Comparison of ENCODE assay signal across 17 cellular contexts in the genomic region with DNA sequence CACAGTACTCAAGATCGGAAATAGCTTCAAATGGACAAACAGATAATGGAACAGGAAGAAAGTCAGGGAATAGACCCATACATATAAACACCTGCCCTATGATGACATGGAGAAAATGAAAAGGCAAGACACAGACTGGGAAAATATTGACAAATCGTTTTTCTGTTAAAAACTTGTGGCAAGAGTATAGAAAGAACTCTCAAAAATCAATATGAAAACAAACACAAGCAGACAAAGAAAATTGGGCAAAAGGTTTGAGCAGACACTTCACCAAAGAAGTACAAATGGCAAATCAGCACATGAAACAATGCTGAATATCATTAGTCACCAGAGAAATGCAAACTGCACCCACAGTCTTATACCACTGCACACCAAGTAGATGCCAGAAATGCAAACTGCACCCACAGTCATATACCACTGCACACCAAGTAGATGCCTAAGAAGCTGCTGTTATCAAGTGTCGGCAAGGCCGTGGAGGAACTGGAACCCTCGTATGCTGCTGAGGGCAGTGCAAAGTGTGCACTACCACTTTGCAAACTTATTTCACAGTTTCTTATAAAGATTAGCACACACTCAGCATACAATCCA.
A peak's percentile ranks its signal among the peaks of the same experiment; 100 is the strongest.
DNase-seq lines count a peak whose midpoint lies in the region; ATAC-seq and TF ChIP-seq lines count a peak whose summit lies in the region.
"Had no signal": no experiment of that assay in that cellular context is flagged by ENCODE, and none has a peak within 500 bp of the region (broad histone marks: within the 10 kb centered on the region; RNA-seq: fewer than 3 reads in every experiment).

No MANE protein-coding gene starts in this region.

- intact Hi-C loops in activated CD8-positive, alpha-beta T cell treated with anti-CD3 and anti-CD28 coated beads for 36 hours (cut with micrococcal nuclease): no loop called here

- CTCF ChIA-PET in activated CD8-positive, alpha-beta T cell treated with anti-CD3 and anti-CD28 coated beads for 36 hours (lab: Charles Lee): interaction anchor here (1.0 to 2.1 kb wide), 3 partner anchors 9 to 31 kb away, joined by 3 to 7 read pairs (median 4); no protein-coding TSS in a partner anchor

- H3K27ac Mint-ChIP-seq in activated T-cell treated with anti-CD3 and anti-CD28 coated beads, Interleukin-2, amount 50 U/mL, for 72 hours: peak overlapping the region; percentile 45
- peak overlapping the region; percentile 11 for H3K27ac Mint-ChIP-seq in activated CD8-positive, alpha-beta T cell treated with anti-CD3 and anti-CD28 coated beads for 36 hours
- H3K27ac Mint-ChIP-seq in progenitor cell of endocrine pancreas: peak overlapping the region; percentile 54
- H3K27ac Mint-ChIP-seq: dendritic cell treated with granulocyte-macrophage colony-stimulating factor and Interleukin-4, amounts not matched to agents 40 ng/mL and 50 ng/mL, for 4 days; IgD-negative memory B cell; nephron had no signal

- H3K4me1 Mint-ChIP-seq in activated T-cell treated with anti-CD3 and anti-CD28 coated beads, Interleukin-2, amount 50 U/mL, for 72 hours (ENCODE audit: low read depth): peaks cover 92% of the 10 kb centered on the region
- peaks cover 82% of the 10 kb centered on the region for H3K4me1 Mint-ChIP-seq in activated CD8-positive, alpha-beta T cell treated with anti-CD3 and anti-CD28 coated beads for 36 hours (ENCODE audit: low read depth)
- H3K4me1 Mint-ChIP-seq in progenitor cell of endocrine pancreas (ENCODE audit: low read depth): peaks cover 22% of the 10 kb centered on the region

- no peak for DNase-seq in activated T-cell treated with anti-CD3 and anti-CD28 coated beads, Interleukin-2, amount 50 U/mL, for 72 hours
- no peak for DNase-seq in activated T-cell treated with anti-CD3 and anti-CD28 coated beads, Interleukin-2, amount 50 U/mL, for 48 hours
- DNase-seq in GM12865 (ENCODE audit: low read depth): peak; percentile 21
- no peak for DNase-seq in activated CD8-positive, alpha-beta T cell treated with anti-CD3 and anti-CD28 coated beads for 36 hours
- no peak for DNase-seq in progenitor cell of endocrine pancreas (ENCODE audit: low spot score, unreplicated experiment)
- no peak for DNase-seq in NCI-H187 treated with DMSO at 0.1 percent for 48 hours (lab: John Stamatoyannopoulos, UW)
- no peak for DNase-seq in islet precursor cell
- DNase-seq: adrenal gland, Caco-2, mesenchymal stem cell, MV-4-11, NCI-H2081, uterus had no signal

- POLR2A ChIA-PET in activated CD8-positive, alpha-beta T cell treated with anti-CD3 and anti-CD28 coated beads for 36 hours (lab: Charles Lee): interaction anchor here (0.6 to 1.4 kb wide), 3 partner anchors 9 to 236 kb away, joined by 3 to 5 read pairs (median 5); no protein-coding TSS in a partner anchor

- peaks cover 3 to 4% of the 10 kb centered on the region in 2 donors for H3K9me3 Mint-ChIP-seq in activated T-cell treated with anti-CD3 and anti-CD28 coated beads, Interleukin-2, amount 50 U/mL, for 72 hours
- peaks cover 12% of the 10 kb centered on the region for H3K9me3 Mint-ChIP-seq in activated CD8-positive, alpha-beta T cell treated with anti-CD3 and anti-CD28 coated beads for 36 hours
- H3K9me3 Mint-ChIP-seq in progenitor cell of endocrine pancreas (ENCODE audit: low read depth): peaks cover 8% of the 10 kb centered on the region
- H3K9me3 Mint-ChIP-seq: dendritic cell treated with granulocyte-macrophage colony-stimulating factor and Interleukin-4, amounts not matched to agents 40 ng/mL and 50 ng/mL, for 4 days; nephron had no signal

- peaks cover 6 to 20% of the 10 kb centered on the region in 2 donors for H3K36me3 Mint-ChIP-seq in activated T-cell treated with anti-CD3 and anti-CD28 coated beads, Interleukin-2, amount 50 U/mL, for 72 hours (ENCODE audit: insufficient read depth in 2 of 2)
- H3K36me3 Mint-ChIP-seq in activated CD8-positive, alpha-beta T cell treated with anti-CD3 and anti-CD28 coated beads for 36 hours (ENCODE audit: low read depth): peaks cover 32% of the 10 kb centered on the region
- peaks cover 12% of the 10 kb centered on the region for H3K36me3 Mint-ChIP-seq in progenitor cell of endocrine pancreas (ENCODE audit: insufficient read depth)

- H3K27me3 Mint-ChIP-seq in activated T-cell treated with anti-CD3 and anti-CD28 coated beads, Interleukin-2, amount 50 U/mL, for 72 hours (ENCODE audit: low read depth): no peaks in the 10 kb centered on the region
- H3K27me3 Mint-ChIP-seq in activated CD8-positive, alpha-beta T cell treated with anti-CD3 and anti-CD28 coated beads for 36 hours: no peaks in the 10 kb centered on the region
- no peaks in the 10 kb centered on the region for H3K27me3 Mint-ChIP-seq in progenitor cell of endocrine pancreas
- H3K27me3 Mint-ChIP-seq: IgD-negative memory B cell had no signal

- no peak overlapping the region for H3K4me3 Mint-ChIP-seq in activated T-cell treated with anti-CD3 and anti-CD28 coated beads, Interleukin-2, amount 50 U/mL, for 72 hours
- no peak overlapping the region for H3K4me3 Mint-ChIP-seq in activated CD8-positive, alpha-beta T cell treated with anti-CD3 and anti-CD28 coated beads for 36 hours
- no peak overlapping the region for H3K4me3 Mint-ChIP-seq in progenitor cell of endocrine pancreas (ENCODE audit: low read depth)
- H3K4me3 Mint-ChIP-seq: dendritic cell treated with granulocyte-macrophage colony-stimulating factor and Interleukin-4, amounts not matched to agents 40 ng/mL and 50 ng/mL, for 4 days; IgD-negative memory B cell; nephron had no signal

- ATAC-seq in activated T-cell treated with anti-CD3 and anti-CD28 coated beads, Interleukin-2, amount 50 U/mL, for 72 hours (replicated peaks in 1 of 2): peak; percentile 44 to 54
- ATAC-seq in activated CD8-positive, alpha-beta T cell treated with anti-CD3 and anti-CD28 coated beads for 36 hours: no peak
- ATAC-seq in GM18861 (IDR thresholded peaks at IDR 0.05; ENCODE audit: unreplicated experiment): no peak

- TF ChIP-seq CTCF in GM12865 (IDR thresholded peaks at IDR 0.05; ENCODE audit: insufficient read depth, low read depth, low read length, missing control alignments) (no peak), progenitor cell of endocrine pancreas (IDR thresholded peaks at IDR 0.05; ENCODE audit: unreplicated experiment) (no peak)
- no peak for TF ChIP-seq CTCF in activated CD8-positive, alpha-beta T cell treated with anti-CD3 and anti-CD28 coated beads for 36 hours (IDR thresholded peaks at IDR 0.05)

- no peak overlapping the region for H3K4me3 ChIP-seq in GM12865 (ENCODE audit: low read depth, low read length)
- H3K4me3 ChIP-seq: adrenal gland, uterus had no signal

Comparison
In these comparisons a context has a peak if more than half of its experiments do, and no peak if none do; other contexts are left out.
1. ATAC-seq: peak in activated T-cell treated with anti-CD3 and anti-CD28 coated beads, Interleukin-2, amount 50 U/mL, for 72 hours (2 of 2); none in activated CD8-positive, alpha-beta T cell treated with anti-CD3 and anti-CD28 coated beads for 36 hours (single experiment) and GM18861 (single experiment).
2. Peak in every context shown above with its lines, with median percentiles within 50 percentile points of each other: H3K27ac Mint-ChIP-seq.